ENCODE assay signal across 23 cellular contexts in genomic region chr3:138227650-138228049, GRCh38. TPM values are rescaled to one million over a fixed set of nuclear protein-coding genes. Genes with fewer than 3 reads are reported as not detected.
DNase-seq lines count a peak whose midpoint lies in the region; ATAC-seq and TF ChIP-seq lines count a peak whose summit lies in the region.
"Had no signal": no experiment of that assay in that cellular context is flagged by ENCODE, and none has a peak within 500 bp of the region (broad histone marks: within the 10 kb centered on the region; RNA-seq: fewer than 3 reads in every experiment).

No MANE protein-coding gene starts in this region.

- H2AK5ac ChIP-seq in IMR-90 (ENCODE audit: low read depth, low read length) = no peak overlapping the region

- H3K4me1 Mint-ChIP-seq in chondrocyte (ENCODE audit: low read depth) = peaks cover 30% of the 10 kb centered on the region
- peaks cover 1% of the 10 kb centered on the region for H3K4me1 Mint-ChIP-seq in mesothelial cell of epicardium

- no peak overlapping the region for H2AK9ac ChIP-seq in IMR-90 (replicated peaks; ENCODE audit: low read depth, low read length, poor library complexity)

- H2BK120ac ChIP-seq in IMR-90 (ENCODE audit: low read depth, low read length) = no peak overlapping the region

- H3K36me3 ChIP-seq in IMR-90 (ENCODE audit: control insufficient read depth, insufficient read depth, low read length) (peaks cover 19% of the 10 kb centered on the region), testis (ENCODE audit: low read depth, missing control alignments) (no peaks in the 10 kb centered on the region)

- peaks cover 21% of the 10 kb centered on the region for H3K36me3 Mint-ChIP-seq in chondrocyte (ENCODE audit: low read depth)
- peaks cover 35% of the 10 kb centered on the region for H3K36me3 Mint-ChIP-seq in mesothelial cell of epicardium
- H3K36me3 Mint-ChIP-seq: natural killer cell had no signal

- no peak overlapping the region for H3K9ac ChIP-seq in IMR-90 (ENCODE audit: low read depth, low read length)

- peak overlapping the region; percentile 92 for H3K27ac Mint-ChIP-seq in chondrocyte (ENCODE audit: unreplicated experiment)
- H3K27ac Mint-ChIP-seq in mesothelial cell of epicardium = peak overlapping the region; percentile 15
- H3K27ac Mint-ChIP-seq: activated T-helper 17 cell treated with anti-CD3 and anti-CD28 coated beads, Interleukin-2, amount 50 U/mL, for 72 hours; natural killer cell had no signal

- in situ Hi-C loops in IMR-90 (cut with MboI; ENCODE audit: low sequenced_read_pairs) = no loop called here

- no TSS peak for BruUV-seq in IMR-90 (replicated peaks; lab: Mats Ljungman, UMichigan)

- no peak overlapping the region for H3K56ac ChIP-seq in IMR-90 (ENCODE audit: extremely low read depth, insufficient read depth, low read length)

- H3K27me3 Mint-ChIP-seq in chondrocyte (ENCODE audit: low read depth) = no peaks in the 10 kb centered on the region
- H3K27me3 Mint-ChIP-seq in mesothelial cell of epicardium (ENCODE audit: low read depth) = no peaks in the 10 kb centered on the region
- H3K27me3 Mint-ChIP-seq: activated T-helper 17 cell treated with anti-CD3 and anti-CD28 coated beads, Interleukin-2, amount 50 U/mL, for 72 hours; CD8-positive, alpha-beta memory T cell had no signal

- H3K9me3 ChIP-seq in IMR-90 (ENCODE audit: control insufficient read depth, insufficient read depth, low read length) = no peaks in the 10 kb centered on the region
- H3K9me3 ChIP-seq in testis = no peaks in the 10 kb centered on the region
- H3K9me3 ChIP-seq: suprapubic skin had no signal

- no peak overlapping the region for H2AFZ ChIP-seq in IMR-90 (replicated peaks; ENCODE audit: low read length, poor library complexity)

- H3K27ac ChIP-seq in IMR-90 (ENCODE audit: insufficient read depth, low read length) (no peak overlapping the region), testis (no peak overlapping the region)
- H3K27ac ChIP-seq: foreskin keratinocyte, suprapubic skin had no signal

- intact Hi-C loops in IMR-90 (cut with micrococcal nuclease) (no loop called here), testis (cut with DNase I; ENCODE audit: low total_unique reads) (no loop called here)

- no peak overlapping the region for H4K8ac ChIP-seq in IMR-90 (ENCODE audit: low read depth in 2 of 2, low read length in 2 of 2)

- ATAC-seq in IMR-90 (ENCODE audit: low read depth) = peak; percentile 57
- no peak for ATAC-seq in GM21786 (IDR thresholded peaks at IDR 0.05; ENCODE audit: unreplicated experiment)
- ATAC-seq: activated T-helper 17 cell treated with anti-CD3 and anti-CD28 coated beads, Interleukin-2, amount 50 U/mL, for 72 hours; foreskin keratinocyte; natural killer cell had no signal

- DNase-seq in AG04449 (ENCODE audit: low read depth, low spot score) (peak; percentile 85), IMR-90 (peak; percentile 81), chondrocyte (ENCODE audit: low spot score) (no peak), mesothelial cell of epicardium (ENCODE audit: low spot score in 2 of 2, unreplicated experiment in 2 of 2) (no peak), pons (ENCODE audit: low spot score) (no peak), testis (no peak)
- no peak for DNase-seq in activated effector memory CD4-positive, alpha-beta T cell treated with Interleukin-2 at 50 U/mL for 16 hours
- DNase-seq: activated CD4-positive, alpha-beta T cell treated with anti-CD3 and anti-CD28 coated beads for 1 hour; CD8-positive, alpha-beta memory T cell; DND-41; Karpas-422; kidney; mammary epithelial cell; natural killer cell; NCI-H2081; NCI-H510A; stimulated activated CD4-positive, alpha-beta T cell treated with anti-CD3 and anti-CD28 coated beads, Interleukin-12 subunit alpha, Interleukin-12 subunit beta, amount 100 ng/mL, for 4 hours; stimulated activated CD8-positive, alpha-beta memory T cell treated with anti-CD3 and anti-CD28 coated beads, Interleukin-4, amount 100 ng/mL, for 48 hours; T-helper 9 cell had no signal

- CTCF ChIA-PET in AG04449 (lab: Yijun Ruan, JAX) (no interaction called here), IMR-90 (lab: Yijun Ruan, JAX) (no interaction called here)

- peaks cover 11% of the 10 kb centered on the region; the same call in 1 of the 2 replicates for H3K9me1 ChIP-seq in IMR-90 (ENCODE audit: insufficient read depth, low read length)

- dilution Hi-C loops in IMR-90 (cut with HindIII; ENCODE audit: low sequenced_read_pairs, unreplicated experiment) = no loop called here

- no peak overlapping the region for H4K5ac ChIP-seq in IMR-90 (ENCODE audit: low read depth, low read length)

- H3K18ac ChIP-seq in IMR-90 (ENCODE audit: low read depth, low read length) = no peak overlapping the region

- TF ChIP-seq CTCF in AG04449 (IDR thresholded peaks at IDR 0.05; ENCODE audit: insufficient read depth, low read length, missing control alignments) (no peak), IMR-90 (conservative IDR thresholded peaks at IDR 0.05; ENCODE audit: low read depth, low read length) (no peak), chondrocyte (IDR thresholded peaks at IDR 0.05) (no peak), mesothelial cell of epicardium (IDR thresholded peaks at IDR 0.05; ENCODE audit: unreplicated experiment) (no peak), testis (IDR thresholded peaks at IDR 0.05) (no peak)

- H2BK15ac ChIP-seq in IMR-90 (ENCODE audit: low read depth, low read length) = no peak overlapping the region

- H3K4ac ChIP-seq in IMR-90 (ENCODE audit: low read depth, low read length) = no peak overlapping the region

- H3K27me3 ChIP-seq in IMR-90 (ENCODE audit: control insufficient read depth, insufficient read depth, low read length) (no peaks in the 10 kb centered on the region), testis (no peaks in the 10 kb centered on the region)
- H3K27me3 ChIP-seq: foreskin keratinocyte, suprapubic skin had no signal

- H3K9me3 Mint-ChIP-seq in chondrocyte (ENCODE audit: low read depth) (peaks cover 2% of the 10 kb centered on the region), mesothelial cell of epicardium (no peaks in the 10 kb centered on the region)
- H3K9me3 Mint-ChIP-seq: activated T-helper 17 cell treated with anti-CD3 and anti-CD28 coated beads, Interleukin-2, amount 50 U/mL, for 72 hours; CD8-positive, alpha-beta memory T cell; natural killer cell had no signal

- no peak overlapping the region for H4K91ac ChIP-seq in IMR-90 (ENCODE audit: insufficient read depth, low read depth, low read length)

- H3K4me3 Mint-ChIP-seq in chondrocyte (ENCODE audit: unreplicated experiment) (no peak overlapping the region), mesothelial cell of epicardium (no peak overlapping the region)
- H3K4me3 Mint-ChIP-seq: activated T-helper 17 cell treated with anti-CD3 and anti-CD28 coated beads, Interleukin-2, amount 50 U/mL, for 72 hours; CD8-positive, alpha-beta memory T cell; natural killer cell had no signal

- TF ChIP-seq RAD21 in IMR-90 (IDR thresholded peaks at IDR 0.05; ENCODE audit: low read length) = no peak

- H3K4me2 ChIP-seq in IMR-90 (ENCODE audit: low read depth, low read length) = no peak overlapping the region

- H3K4me1 ChIP-seq in IMR-90 (ENCODE audit: control insufficient read depth, insufficient read depth, low read length) (no peaks in the 10 kb centered on the region; the same call in 1 of the 2 replicates), testis (no peaks in the 10 kb centered on the region)
- H3K4me1 ChIP-seq: foreskin keratinocyte, suprapubic skin had no signal

- H2BK5ac ChIP-seq in IMR-90 (ENCODE audit: low read depth, low read length, poor library complexity, severe bottlenecking) = no peak overlapping the region

- 100% methylated on average over 1 of the region's 1 CpG; no CpG with 5 or more reads in 1 of the 2 experiments for WGBS in IMR-90 (ENCODE audit: extremely low coverage in 2 of 2, insufficient read length in 1 of 2), 2 experiments
- WGBS in testis, 2 donors = 96 to 100% methylated on average over 1 of the region's 1 CpG

- POLR2A ChIA-PET in AG04449 (lab: Yijun Ruan, JAX) (no interaction called here), IMR-90 (lab: Charles Lee; ENCODE audit: unreplicated experiment) (interaction anchor here (0.6 kb wide), 1 partner anchor 80 kb away, joined by 11 read pairs; no protein-coding TSS in a partner anchor)

- no peak overlapping the region for H3K23ac ChIP-seq in IMR-90 (ENCODE audit: low read depth, low read length)

- peaks cover 16% of the 10 kb centered on the region; the same call in 1 of the 2 replicates for H4K20me1 ChIP-seq in IMR-90 (ENCODE audit: insufficient read depth, low read length)

- no peak overlapping the region for H3K14ac ChIP-seq in IMR-90 (replicated peaks; ENCODE audit: low read depth, low read length)

- H3K4me3 ChIP-seq in AG04449 (ENCODE audit: low read depth, low read length) (no peak overlapping the region), IMR-90 (ENCODE audit: insufficient read depth, low read depth, low read length) (no peak overlapping the region), testis (no peak overlapping the region)
- H3K4me3 ChIP-seq: suprapubic skin had no signal

- peaks cover 5 to 12% of the 10 kb centered on the region in 2 experiments; a peak in 3 of 4 replicates for H3K79me1 ChIP-seq in IMR-90 (ENCODE audit: low read depth in 1 of 2, low read length in 2 of 2)

- H2BK20ac ChIP-seq in IMR-90 (ENCODE audit: low read depth, low read length) = no peak overlapping the region

- TF ChIP-seq POLR2A in IMR-90 (IDR thresholded peaks at IDR 0.05; ENCODE audit: low read depth, low read length) (no peak), testis (IDR thresholded peaks at IDR 0.05) (no peak)

TF ChIP-seq in IMR-90, 13 proteins besides CTCF, POLR2A, EP300 and RAD21 (continues in another document):
- TF ChIP-seq MAFK (IDR thresholded peaks at IDR 0.05; ENCODE audit: low read depth, low read length) = peak; percentile 7; the same call in 1 of the 2 replicates
- TF ChIP-seq RCOR1 (IDR thresholded peaks at IDR 0.05; ENCODE audit: insufficient replicate concordance, low read length) = no peak

RNA-seq across cellular contexts. Expression of gene ARMC8, which starts 40.5 kb away (rescaled TPM):
- 66.7 and 75.1 TPM in 2 replicates for total RNA-seq in IMR-90 (2012; rRNA removed)
- polyA plus RNA-seq in IMR-90 (2012; rRNA removed) = 39.1 and 45.7 TPM in 2 replicates
- 10.4 and 30.9 TPM in 2 replicates for polyA plus RNA-seq in IMR-90 (2012; cell fraction: cytosol; rRNA removed)
- 9.0 and 32.7 TPM in 2 replicates for polyA plus RNA-seq in IMR-90 (2012; cell fraction: nucleus; rRNA removed; ENCODE audit: low replicate concordance)
- total RNA-seq in chondrocyte = 34.2 to 45.2 TPM (median 40.6 TPM) in 3 replicates
- 48.8 to 53.2 TPM (median 50.6 TPM) in 3 replicates for total RNA-seq in mesothelial cell of epicardium
- total RNA-seq in testis = 10 to 100 TPM; 53.4 to 57.2 TPM
- polyA plus RNA-seq in testis (ENCODE audit: insufficient read depth, low read depth, low replicate concordance) = 39.5 TPM

RNA-seq across cellular contexts. Expression of gene DBR1, which starts 52.9 kb away (rescaled TPM):
- 12.5 and 17.5 TPM in 2 replicates for total RNA-seq in IMR-90 (2012; rRNA removed)
- 6.9 and 7.6 TPM in 2 replicates for polyA plus RNA-seq in IMR-90 (2012; rRNA removed)
- polyA plus RNA-seq in IMR-90 (2012; cell fraction: cytosol; rRNA removed) = 2.6 and 3.5 TPM in 2 replicates
- 2.4 and 5.6 TPM in 2 replicates for polyA plus RNA-seq in IMR-90 (2012; cell fraction: nucleus; rRNA removed; ENCODE audit: low replicate concordance)
- 13.2 to 16.2 TPM (median 14.9 TPM) in 3 replicates for total RNA-seq in chondrocyte
- 19.3 to 21.1 TPM (median 21.0 TPM) in 3 replicates for total RNA-seq in mesothelial cell of epicardium
- 1 to 10 TPM; 6.9 to 8.1 TPM for total RNA-seq in testis
- polyA plus RNA-seq in testis (ENCODE audit: insufficient read depth, low read depth, low replicate concordance) = 6.5 TPM

Comparison
In these comparisons a context has a peak if more than half of its experiments do, and no peak if none do; other contexts are left out.
1. DNase-seq: peak in AG04449 (single experiment) and IMR-90 (single experiment); none in chondrocyte (single experiment), mesothelial cell of epicardium (0 of 2), activated effector memory CD4-positive, alpha-beta T cell treated with Interleukin-2 at 50 U/mL for 16 hours (single experiment), pons (single experiment) and testis (single experiment).